Comparison of ENCODE assay signal across 16 cellular contexts in the genomic region with DNA sequence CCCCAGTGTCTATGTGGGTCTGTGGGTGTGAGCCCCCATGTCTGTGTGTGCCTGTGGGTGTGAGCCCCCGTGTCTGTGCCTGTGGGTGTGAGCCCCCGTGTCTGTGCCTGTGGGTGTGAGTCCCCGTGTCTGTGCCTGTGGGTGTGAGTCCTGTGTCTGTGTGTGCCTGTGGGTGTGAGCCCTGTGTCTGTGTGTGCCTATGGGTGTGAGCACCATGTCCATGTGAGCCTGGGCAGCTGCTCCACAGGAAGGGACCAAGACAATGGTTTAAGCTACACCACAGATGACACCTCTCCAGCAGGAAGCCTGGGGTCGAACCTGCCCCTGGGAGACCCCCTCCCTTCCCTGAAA.
DNase-seq lines count a peak whose midpoint lies in the region; ATAC-seq lines count a peak whose summit lies in the region.
"Had no signal": no experiment of that assay in that cellular context is flagged by ENCODE, and none has a peak within 500 bp of the region (broad histone marks: within the 10 kb centered on the region; RNA-seq: fewer than 3 reads in every experiment).

No MANE protein-coding gene starts in this region.

- H2AK5ac ChIP-seq in mesenchymal stem cell (ENCODE audit: low read length, severe bottlenecking), result no peak overlapping the region

- peaks cover 16% of the 10 kb centered on the region for H3K27me3 Mint-ChIP-seq in activated CD4-positive, alpha-beta T cell treated with anti-CD3 and anti-CD28 coated beads, Interleukin-2, amount 10 ng/mL, durations not matched to agents 24 days and 14 days
- H3K27me3 Mint-ChIP-seq in activated T-helper 17 cell treated with anti-CD3 and anti-CD28 coated beads, Interleukin-2, amount 50 U/mL, for 72 hours, result peaks cover 7% of the 10 kb centered on the region
- peaks cover 9 to 27% (median 11%) of the 10 kb centered on the region in 3 donors for H3K27me3 Mint-ChIP-seq in naive B cell

- H3K23ac ChIP-seq in mesenchymal stem cell (ENCODE audit: low read length in 2 of 2), result no peak overlapping the region

- no peak overlapping the region for H2BK12ac ChIP-seq in mesenchymal stem cell (ENCODE audit: low read length in 2 of 2)

- H3K4me3 ChIP-seq in H7 (ENCODE audit: insufficient read depth, low read depth, low read length), result no peak overlapping the region
- H3K4me3 ChIP-seq in mesenchymal stem cell (ENCODE audit: insufficient read depth in 1 of 2, low read depth in 1 of 2, low read length in 2 of 2), result no peak overlapping the region
- H3K4me3 ChIP-seq: gastrocnemius medialis, lung, vagina had no signal

- H3K36me3 ChIP-seq in H7 (replicated peaks; ENCODE audit: control insufficient read depth, insufficient read depth, low read length) (no peaks in the 10 kb centered on the region), mesenchymal stem cell (ENCODE audit: control insufficient read depth in 1 of 2, insufficient read depth in 2 of 2, low read depth in 1 of 2, low read length in 2 of 2) (no peaks in the 10 kb centered on the region)
- H3K36me3 ChIP-seq: gastrocnemius medialis, vagina had no signal

- no peak overlapping the region for H3K18ac ChIP-seq in mesenchymal stem cell (ENCODE audit: low read depth in 1 of 2, low read length in 2 of 2)

- no peak overlapping the region for H3K27ac Mint-ChIP-seq in activated CD4-positive, alpha-beta T cell treated with anti-CD3 and anti-CD28 coated beads, Interleukin-2, amount 10 ng/mL, durations not matched to agents 24 days and 14 days
- peak overlapping the region; percentile 72 for H3K27ac Mint-ChIP-seq in activated T-helper 17 cell treated with anti-CD3 and anti-CD28 coated beads, Interleukin-2, amount 50 U/mL, for 72 hours
- H3K27ac Mint-ChIP-seq in naive B cell, result peak overlapping the region in 2 of 6 donors; percentile 19 to 79

- H3K9me3 ChIP-seq in mesenchymal stem cell (ENCODE audit: control insufficient read depth, low read length), result no peaks in the 10 kb centered on the region
- H3K9me3 ChIP-seq: gastrocnemius medialis, vagina had no signal

- H2BK15ac ChIP-seq in mesenchymal stem cell (ENCODE audit: low read depth, poor library complexity, severe bottlenecking), result no peak overlapping the region

- H4K91ac ChIP-seq in mesenchymal stem cell (ENCODE audit: low read length), result no peak overlapping the region

- H3K9ac ChIP-seq in mesenchymal stem cell (ENCODE audit: low read length), result no peak overlapping the region

- H3K4me3 Mint-ChIP-seq in activated CD4-positive, alpha-beta T cell treated with anti-CD3 and anti-CD28 coated beads, Interleukin-2, amount 10 ng/mL, durations not matched to agents 24 days and 14 days, result peak overlapping the region; percentile 41
- peak overlapping the region; percentile 62 for H3K4me3 Mint-ChIP-seq in activated T-helper 17 cell treated with anti-CD3 and anti-CD28 coated beads, Interleukin-2, amount 50 U/mL, for 72 hours
- H3K4me3 Mint-ChIP-seq in naive B cell, result peak overlapping the region in 7 of 8 donors; percentile 14 to 87 (median 80)
- H3K4me3 Mint-ChIP-seq: neural crest cell had no signal

- no peaks in the 10 kb centered on the region for H3K9me3 Mint-ChIP-seq in activated CD4-positive, alpha-beta T cell treated with anti-CD3 and anti-CD28 coated beads, Interleukin-2, amount 10 ng/mL, durations not matched to agents 24 days and 14 days
- H3K9me3 Mint-ChIP-seq in activated T-helper 17 cell treated with anti-CD3 and anti-CD28 coated beads, Interleukin-2, amount 50 U/mL, for 72 hours, result no peaks in the 10 kb centered on the region
- no peaks in the 10 kb centered on the region for H3K9me3 Mint-ChIP-seq in naive B cell
- H3K9me3 Mint-ChIP-seq: neural crest cell had no signal

- 45% methylated on average over 1 of the region's 4 CpGs for WGBS in mesenchymal stem cell

- no peak overlapping the region for H3K14ac ChIP-seq in mesenchymal stem cell (ENCODE audit: low read length in 2 of 2)

- ATAC-seq in activated T-helper 17 cell treated with anti-CD3 and anti-CD28 coated beads, Interleukin-2, amount 50 U/mL, for 72 hours (replicated peaks), result peak; percentile 8
- peak in 1 of 2 donors; percentile 4 for ATAC-seq in naive B cell (ENCODE audit: low read depth in 2 of 2)
- ATAC-seq: gastrocnemius medialis, Panc1 had no signal

- H3K27me3 ChIP-seq in H7 (ENCODE audit: control insufficient read depth, insufficient read depth, low read length), result no peaks in the 10 kb centered on the region
- H3K27me3 ChIP-seq in mesenchymal stem cell (ENCODE audit: control insufficient read depth in 1 of 2, insufficient read depth in 1 of 2, low read length in 2 of 2), result peaks cover 65 to 76% of the 10 kb centered on the region in 2 experiments
- H3K27me3 ChIP-seq: gastrocnemius medialis, vagina had no signal

- no peak for DNase-seq in activated CD4-positive, alpha-beta T cell treated with anti-CD3 and anti-CD28 coated beads, Interleukin-2, amount 10 ng/mL, durations not matched to agents 24 days and 14 days
- no peak for DNase-seq in activated CD4-positive, alpha-beta T cell treated with anti-CD3 and anti-CD28 coated beads for 4 hours
- DNase-seq in H7, result peak; percentile 51
- DNase-seq in naive B cell, result no peak
- DNase-seq in mesenchymal stem cell, result no peak
- no peak for DNase-seq in dermis blood vessel endothelial cell
- no peak for DNase-seq in activated naive CD4-positive, alpha-beta T cell (lab: John Stamatoyannopoulos, UW)
- DNase-seq: amniotic stem cell, gastrocnemius medialis, NCI-H1092, NCI-H2107 had no signal

- H3K27ac ChIP-seq in mesenchymal stem cell (ENCODE audit: low read length, poor library complexity, severe bottlenecking), result no peak overlapping the region
- H3K27ac ChIP-seq: gastrocnemius medialis, vagina had no signal

- H3K4me2 ChIP-seq in mesenchymal stem cell (ENCODE audit: low read length, poor library complexity, severe bottlenecking), result no peak overlapping the region

- no peak overlapping the region for H2AFZ ChIP-seq in mesenchymal stem cell (ENCODE audit: low read depth, low read length)

- no peak overlapping the region for H4K8ac ChIP-seq in mesenchymal stem cell (ENCODE audit: low read length)

- no peak overlapping the region for H2BK120ac ChIP-seq in mesenchymal stem cell (ENCODE audit: low read depth, low read length)

- no peaks in the 10 kb centered on the region for H3K36me3 Mint-ChIP-seq in activated CD4-positive, alpha-beta T cell treated with anti-CD3 and anti-CD28 coated beads, Interleukin-2, amount 10 ng/mL, durations not matched to agents 24 days and 14 days (ENCODE audit: low read depth)
- H3K36me3 Mint-ChIP-seq in activated T-helper 17 cell treated with anti-CD3 and anti-CD28 coated beads, Interleukin-2, amount 50 U/mL, for 72 hours (ENCODE audit: low read depth), result no peaks in the 10 kb centered on the region
- no peaks in the 10 kb centered on the region for H3K36me3 Mint-ChIP-seq in naive B cell

- H2BK5ac ChIP-seq in mesenchymal stem cell (ENCODE audit: low read depth, low read length, poor library complexity, severe bottlenecking), result no peak overlapping the region

- intact Hi-C loops in activated CD4-positive, alpha-beta T cell treated with anti-CD3 and anti-CD28 coated beads, Interleukin-2, amount 10 ng/mL, durations not matched to agents 24 days and 14 days (cut with micrococcal nuclease), result no loop called here

- no peaks in the 10 kb centered on the region for H3K79me1 ChIP-seq in mesenchymal stem cell (replicated peaks; ENCODE audit: low read length, poor library complexity, severe bottlenecking)

- H3K4me1 ChIP-seq in mesenchymal stem cell (ENCODE audit: control insufficient read depth, insufficient read depth, low read depth, low read length), result no peaks in the 10 kb centered on the region
- H3K4me1 ChIP-seq: gastrocnemius medialis had no signal

- H3K4ac ChIP-seq in mesenchymal stem cell (ENCODE audit: low read depth in 1 of 2, low read length in 2 of 2), result no peak overlapping the region

- H3K4me1 Mint-ChIP-seq in activated CD4-positive, alpha-beta T cell treated with anti-CD3 and anti-CD28 coated beads, Interleukin-2, amount 10 ng/mL, durations not matched to agents 24 days and 14 days, result peaks cover 23% of the 10 kb centered on the region
- peaks cover 11% of the 10 kb centered on the region for H3K4me1 Mint-ChIP-seq in activated T-helper 17 cell treated with anti-CD3 and anti-CD28 coated beads, Interleukin-2, amount 50 U/mL, for 72 hours
- H3K4me1 Mint-ChIP-seq in naive B cell, result peaks cover 29 to 40% (median 34%) of the 10 kb centered on the region in 3 donors
